In the genomic region with DNA sequence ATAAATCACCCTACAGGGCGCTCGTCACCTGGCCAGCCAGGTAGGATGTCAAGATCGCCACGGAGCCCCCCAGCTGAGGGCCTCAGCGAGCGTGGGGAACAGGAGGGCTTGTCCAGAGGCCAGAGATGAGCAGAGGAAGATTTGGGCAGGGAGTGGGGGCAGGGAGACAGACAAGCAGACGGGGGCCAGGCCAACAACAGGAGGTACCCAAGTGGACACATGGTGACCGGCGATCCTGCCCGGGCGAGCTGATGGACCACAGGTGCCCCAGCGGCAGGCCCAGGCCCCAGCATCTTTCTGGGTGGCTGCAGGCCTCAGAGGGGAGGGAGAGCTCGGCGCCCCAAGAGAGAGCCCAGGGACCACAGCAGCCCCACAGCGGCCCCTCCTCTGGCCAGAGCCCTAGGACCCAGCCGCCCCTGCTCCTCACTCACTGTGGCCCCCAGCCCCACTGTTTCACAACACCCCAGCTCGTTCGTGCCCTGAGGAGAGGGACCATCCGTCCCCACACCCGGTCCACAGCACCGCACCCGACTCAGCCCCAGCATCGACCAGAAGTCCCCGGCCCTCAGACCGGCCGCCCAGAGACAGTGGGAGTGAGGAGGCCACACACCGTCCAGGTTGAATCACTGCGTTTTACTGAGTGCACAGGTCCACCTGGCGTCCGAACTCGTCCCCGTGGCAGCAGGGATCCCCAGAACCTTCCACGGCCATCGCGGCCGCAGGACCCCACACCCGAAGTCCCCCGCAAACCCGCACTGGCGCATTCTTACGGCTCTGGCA, we compare ENCODE assay signal across 1 cellular context.
TF ChIP-seq lines count a peak whose summit lies in the region.

No MANE protein-coding gene starts in this region.

TF ChIP-seq in HepG2, 621 proteins besides CTCF, POLR2A, EP300 and RAD21:
- TF ChIP-seq ZFP36 (IDR thresholded peaks at IDR 0.05; ENCODE audit: borderline replicate concordance, low read depth, low read length, partially characterized antibody) (no peak), EZH2 (conservative IDR thresholded peaks at IDR 0.05; ENCODE audit: low read depth, low read length) (0 out of 2 replicates have a peak, but pooled peaks have one; percentile 36)
TF ChIP-seq in HepG2: peak in this region for 1.
